In genomic region chr16:1474796-1475551, GRCh38 we compare ENCODE assay signal across 8 cellular contexts. TPM values are rescaled to one million over a fixed set of nuclear protein-coding genes. Genes with fewer than 3 reads are reported as not detected.
DNase-seq lines count a peak whose midpoint lies in the region; ATAC-seq and TF ChIP-seq lines count a peak whose summit lies in the region.

Gene CLCN7, minus strand, starts transcription at chr16:1475028. Its CDS starts 54 bp downstream, at chr16:1474974.

- no peaks in the 10 kb centered on the region for H3K36me3 Mint-ChIP-seq in activated naive CD4-positive, alpha-beta T cell treated with anti-CD3 and anti-CD28 coated beads, Interleukin-2, amount 50 U/mL, for 72 hours

- H3K27ac ChIP-seq in osteoblast (ENCODE audit: low read depth, low read length) (peak within 1 kb of the TSS; percentile 75), temporal lobe (ENCODE audit: low read depth, low read length) (peak within 1 kb of the TSS; percentile 79)

- no peak for TF ChIP-seq CTCF in osteoblast (IDR thresholded peaks at IDR 0.05; ENCODE audit: extremely low read depth, low read depth, low read length)

- peak; percentile 93 to 95 for ATAC-seq in activated naive CD4-positive, alpha-beta T cell treated with anti-CD3 and anti-CD28 coated beads, Interleukin-2, amount 50 U/mL, for 72 hours

- no peaks in the 10 kb centered on the region for H3K9me3 Mint-ChIP-seq in activated naive CD4-positive, alpha-beta T cell treated with anti-CD3 and anti-CD28 coated beads, Interleukin-2, amount 50 U/mL, for 72 hours

- H3K9me3 ChIP-seq in osteoblast (ENCODE audit: low read depth, low read length) = peaks cover 5% of the 10 kb centered on the region

- H3K27me3 ChIP-seq in H7 (ENCODE audit: control insufficient read depth, insufficient read depth, low read length) (no peaks in the 10 kb centered on the region), osteoblast (ENCODE audit: insufficient read depth, low read length) (no peaks in the 10 kb centered on the region)

- H3K79me2 ChIP-seq in osteoblast (ENCODE audit: insufficient read depth, low read length) = peaks cover 53% of the 10 kb centered on the region

- peaks cover 27% of the 10 kb centered on the region for H3K4me1 ChIP-seq in osteoblast (ENCODE audit: insufficient read depth, low read length)

- H3K27ac Mint-ChIP-seq in activated naive CD4-positive, alpha-beta T cell treated with anti-CD3 and anti-CD28 coated beads, Interleukin-2, amount 50 U/mL, for 72 hours = peak within 1 kb of the TSS; percentile 77 to 85

- H3K36me3 ChIP-seq in H7 (replicated peaks; ENCODE audit: control insufficient read depth, insufficient read depth, low read length) = no peaks in the 10 kb centered on the region
- H3K36me3 ChIP-seq in osteoblast (ENCODE audit: insufficient read depth, low read length) = no peaks in the 10 kb centered on the region

- H3K4me2 ChIP-seq in osteoblast (ENCODE audit: insufficient read depth, low read length) = peak within 1 kb of the TSS; percentile 98

- DNase-seq in GDM1 (lab: John Stamatoyannopoulos, UW) (peak; percentile 79), H7 (peak; percentile 98), M059J (ENCODE audit: low read depth) (peak; percentile 80), SKM-1 (lab: John Stamatoyannopoulos, UW; ENCODE audit: unreplicated experiment) (peak; percentile 70), glomerular endothelial cell (ENCODE audit: extremely low read depth, low read depth, low spot score) (no peak), osteoblast (ENCODE audit: insufficient read length, low spot score, missing footprints) (peak; percentile 100)
- peak; percentile 93 for DNase-seq in activated naive CD4-positive, alpha-beta T cell treated with anti-CD3 and anti-CD28 coated beads, Interleukin-2, amount 50 U/mL, for 72 hours (ENCODE audit: low spot score in 2 of 2)

- H4K20me1 ChIP-seq in osteoblast (ENCODE audit: insufficient read depth, low read length) = peaks cover 4% of the 10 kb centered on the region

- H2AFZ ChIP-seq in osteoblast (ENCODE audit: low read length) = peak within 1 kb of the TSS; percentile 93

- H3K4me3 ChIP-seq in H7 (ENCODE audit: insufficient read depth, low read depth, low read length) (peak within 1 kb of the TSS; percentile 71), osteoblast (ENCODE audit: insufficient read depth, low read length) (peak within 1 kb of the TSS; percentile 82)

RNA-seq across cellular contexts. Expression of gene CLCN7, which starts in this region (rescaled TPM):
- total RNA-seq in H7 (2014; rRNA removed; shearing (Covaris generic)) = 39.1 and 42.6 TPM in 2 replicates
- total RNA-seq in M059J (2014; rRNA removed; shearing (Covaris generic)) = 44.0 and 84.0 TPM in 2 replicates
- 100 to 1,000 TPM in 1 of 2 donors, 10 to 100 TPM in 1; 43.2 to 138 TPM for total RNA-seq in activated naive CD4-positive, alpha-beta T cell treated with anti-CD3 and anti-CD28 coated beads, Interleukin-2, amount 50 U/mL, for 72 hours
- 75.9 and 100 TPM in 2 replicates for total RNA-seq in glomerular endothelial cell
- total RNA-seq in osteoblast = 161 and 187 TPM in 2 replicates
- 43.0 TPM for total RNA-seq in temporal lobe
